16 cellular contexts compared by ENCODE assay signal in the genomic region with DNA sequence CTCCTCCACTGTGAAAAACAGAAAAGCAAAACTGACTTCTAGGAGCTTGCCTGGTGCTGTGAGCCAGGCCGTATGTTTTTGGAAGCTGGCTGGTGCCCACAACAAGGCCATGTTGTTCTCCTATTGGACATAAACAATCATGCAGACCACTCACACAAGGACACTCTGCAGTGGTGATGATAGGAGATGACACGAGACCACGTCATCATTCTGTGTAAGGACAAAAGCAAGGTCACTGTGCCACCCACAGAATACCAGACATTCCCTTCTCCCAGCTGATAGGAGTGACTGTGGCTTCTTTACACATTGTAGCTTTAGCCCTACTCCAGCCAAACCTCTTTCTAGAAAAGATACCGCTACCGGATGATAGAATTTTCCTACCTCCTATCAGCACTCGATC. TPM values are rescaled to one million over a fixed set of nuclear protein-coding genes. Genes with fewer than 3 reads are reported as not detected.
A peak's percentile ranks its signal among the peaks of the same experiment; 100 is the strongest.
DNase-seq lines count a peak whose midpoint lies in the region; ATAC-seq and TF ChIP-seq lines count a peak whose summit lies in the region.
"Had no signal": no experiment of that assay in that cellular context is flagged by ENCODE, and none has a peak within 500 bp of the region (broad histone marks: within the 10 kb centered on the region; RNA-seq: fewer than 3 reads in every experiment).

No MANE protein-coding gene starts in this region.

- POLR2A ChIA-PET in activated naive CD8-positive, alpha-beta T cell treated with anti-CD3 and anti-CD28 coated beads, Interleukin-2, amount 10 ng/mL, durations not matched to agents 7 days and 5 days (lab: Charles Lee), result interaction anchor here (0.8 to 9.2 kb wide), 3 partner anchors 15 to 49 kb away, joined by 4 to 179 read pairs (median 4); partner anchors contain the start of genes ARHGAP17 and LCMT1

- H3K9me3 Mint-ChIP-seq in activated naive CD4-positive, alpha-beta T cell treated with anti-CD3 and anti-CD28 coated beads, Interleukin-2, amount 50 U/mL, for 24 hours, result no peaks in the 10 kb centered on the region
- H3K9me3 Mint-ChIP-seq in activated naive CD8-positive, alpha-beta T cell treated with anti-CD3 and anti-CD28 coated beads, Interleukin-2, amount 10 ng/mL, durations not matched to agents 7 days and 5 days, result no peaks in the 10 kb centered on the region

- H3K36me3 ChIP-seq in tibial nerve, result no peaks in the 10 kb centered on the region
- H3K36me3 ChIP-seq: upper lobe of right lung had no signal

- H3K9me3 ChIP-seq in tibial nerve, result no peaks in the 10 kb centered on the region
- H3K9me3 ChIP-seq: upper lobe of right lung had no signal

- no peak for ATAC-seq in activated naive CD8-positive, alpha-beta T cell treated with anti-CD3 and anti-CD28 coated beads, Interleukin-2, amount 10 ng/mL, durations not matched to agents 7 days and 5 days (ENCODE audit: low read depth)
- ATAC-seq in left cardiac atrium (peak; percentile 36 to 50), left lobe of liver (no peak), GM21367 (IDR thresholded peaks at IDR 0.05; ENCODE audit: unreplicated experiment) (no peak)
- ATAC-seq: upper lobe of right lung had no signal

- intact Hi-C loops in left cardiac atrium (cut with DNase I), result loop anchor here in 1 of 2 donors (10.0 kb wide), 1 partner anchor 161 kb away; no protein-coding TSS in a partner anchor

- no peak for TF ChIP-seq EP300 in tibial nerve (IDR thresholded peaks at IDR 0.05)

- peaks cover 0 to 34% (median 11%) of the 10 kb centered on the region in 4 donors for H3K4me1 ChIP-seq in tibial nerve
- H3K4me1 ChIP-seq: upper lobe of right lung had no signal

- peaks cover 75% of the 10 kb centered on the region for H3K4me1 Mint-ChIP-seq in activated naive CD4-positive, alpha-beta T cell treated with anti-CD3 and anti-CD28 coated beads, Interleukin-2, amount 50 U/mL, for 24 hours
- peaks cover 50% of the 10 kb centered on the region for H3K4me1 Mint-ChIP-seq in activated naive CD8-positive, alpha-beta T cell treated with anti-CD3 and anti-CD28 coated beads, Interleukin-2, amount 10 ng/mL, durations not matched to agents 7 days and 5 days

- no peaks in the 10 kb centered on the region for H3K27me3 Mint-ChIP-seq in activated naive CD4-positive, alpha-beta T cell treated with anti-CD3 and anti-CD28 coated beads, Interleukin-2, amount 50 U/mL, for 24 hours
- H3K27me3 Mint-ChIP-seq in activated naive CD8-positive, alpha-beta T cell treated with anti-CD3 and anti-CD28 coated beads, Interleukin-2, amount 10 ng/mL, durations not matched to agents 7 days and 5 days, result no peaks in the 10 kb centered on the region

- peak overlapping the region in 3 of 4 donors; percentile 45 to 95 (median 93) for H3K27ac ChIP-seq in tibial nerve
- H3K27ac ChIP-seq: epithelial cell of prostate, KMS-11, PC-9, upper lobe of right lung had no signal

- H3K36me3 Mint-ChIP-seq in activated naive CD4-positive, alpha-beta T cell treated with anti-CD3 and anti-CD28 coated beads, Interleukin-2, amount 50 U/mL, for 24 hours, result no peaks in the 10 kb centered on the region
- H3K36me3 Mint-ChIP-seq in activated naive CD8-positive, alpha-beta T cell treated with anti-CD3 and anti-CD28 coated beads, Interleukin-2, amount 10 ng/mL, durations not matched to agents 7 days and 5 days, result peaks cover 8% of the 10 kb centered on the region
- H3K36me3 Mint-ChIP-seq: brain had no signal

- no peak for TF ChIP-seq POLR2A in tibial nerve (IDR thresholded peaks at IDR 0.05)

- H3K4me3 Mint-ChIP-seq in activated naive CD4-positive, alpha-beta T cell treated with anti-CD3 and anti-CD28 coated beads, Interleukin-2, amount 50 U/mL, for 24 hours, result no peak overlapping the region
- H3K4me3 Mint-ChIP-seq in activated naive CD8-positive, alpha-beta T cell treated with anti-CD3 and anti-CD28 coated beads, Interleukin-2, amount 10 ng/mL, durations not matched to agents 7 days and 5 days, result peak overlapping the region; percentile 24
- H3K4me3 Mint-ChIP-seq: brain had no signal

- WGBS in tibial nerve, 2 donors, result 66 to 69% methylated on average over 6 of the region's 6 CpGs

- no peak for DNase-seq in activated naive CD4-positive, alpha-beta T cell treated with Interleukin-2 at 50 U/mL for 16 hours
- DNase-seq in activated naive CD8-positive, alpha-beta T cell treated with anti-CD3 and anti-CD28 coated beads, Interleukin-2, amount 10 ng/mL, durations not matched to agents 7 days and 5 days, result no peak
- DNase-seq in left cardiac atrium, result peak; percentile 33
- DNase-seq in tibial nerve (ENCODE audit: low spot score in 2 of 2), result no peak
- no peak for DNase-seq in left lobe of liver (ENCODE audit: low spot score)
- DNase-seq in activated effector memory CD4-positive, alpha-beta T cell treated with anti-CD3 and anti-CD28 coated beads, Interleukin-2, amount 50 U/mL, for 16 hours, result no peak
- DNase-seq: DND-41, NCI-H2107, PC-9, small intestine, upper lobe of right lung had no signal

- no peak overlapping the region for H3K4me3 ChIP-seq in tibial nerve
- H3K4me3 ChIP-seq: PC-9, upper lobe of right lung had no signal

- peak overlapping the region; percentile 33 for H3K27ac Mint-ChIP-seq in activated naive CD4-positive, alpha-beta T cell treated with anti-CD3 and anti-CD28 coated beads, Interleukin-2, amount 50 U/mL, for 24 hours
- peak overlapping the region; percentile 79 for H3K27ac Mint-ChIP-seq in activated naive CD8-positive, alpha-beta T cell treated with anti-CD3 and anti-CD28 coated beads, Interleukin-2, amount 10 ng/mL, durations not matched to agents 7 days and 5 days

- no peak for TF ChIP-seq CTCF in tibial nerve (IDR thresholded peaks at IDR 0.05)

- no peaks in the 10 kb centered on the region for H3K27me3 ChIP-seq in tibial nerve
- H3K27me3 ChIP-seq: upper lobe of right lung had no signal

RNA-seq across cellular contexts. Expression of gene LCMT1, which starts 47.7 kb away (rescaled TPM):
- 10 to 100 TPM; 37.7 to 42.8 TPM for total RNA-seq in activated naive CD8-positive, alpha-beta T cell treated with anti-CD3 and anti-CD28 coated beads, Interleukin-2, amount 10 ng/mL, durations not matched to agents 7 days and 5 days
- 10 to 100 TPM; 30.4 to 39.2 TPM for total RNA-seq in left cardiac atrium
- 10 to 100 TPM; 21.6 to 56.4 (median 33.8) TPM for total RNA-seq in tibial nerve
- total RNA-seq in left lobe of liver, result 7.0 TPM

RNA-seq across cellular contexts. Expression of gene ARHGAP17, which starts 48.7 kb away (rescaled TPM):
- 10 to 100 TPM; 72.9 to 85.4 TPM for total RNA-seq in activated naive CD8-positive, alpha-beta T cell treated with anti-CD3 and anti-CD28 coated beads, Interleukin-2, amount 10 ng/mL, durations not matched to agents 7 days and 5 days
- 10 to 100 TPM; 49.7 to 50.9 TPM for total RNA-seq in left cardiac atrium
- 10 to 100 TPM; 43.3 to 72.6 (median 56.2) TPM for total RNA-seq in tibial nerve
- 22.1 TPM for total RNA-seq in left lobe of liver

Comparison
In these comparisons a context has a peak if more than half of its experiments do, and no peak if none do; other contexts are left out.
1. ATAC-seq: peak in left cardiac atrium (2 of 2); none in activated naive CD8-positive, alpha-beta T cell treated with anti-CD3 and anti-CD28 coated beads, Interleukin-2, amount 10 ng/mL, durations not matched to agents 7 days and 5 days (single experiment), left lobe of liver (single experiment) and GM21367 (single experiment).